8 cellular contexts compared by ENCODE assay signal in the genomic region with DNA sequence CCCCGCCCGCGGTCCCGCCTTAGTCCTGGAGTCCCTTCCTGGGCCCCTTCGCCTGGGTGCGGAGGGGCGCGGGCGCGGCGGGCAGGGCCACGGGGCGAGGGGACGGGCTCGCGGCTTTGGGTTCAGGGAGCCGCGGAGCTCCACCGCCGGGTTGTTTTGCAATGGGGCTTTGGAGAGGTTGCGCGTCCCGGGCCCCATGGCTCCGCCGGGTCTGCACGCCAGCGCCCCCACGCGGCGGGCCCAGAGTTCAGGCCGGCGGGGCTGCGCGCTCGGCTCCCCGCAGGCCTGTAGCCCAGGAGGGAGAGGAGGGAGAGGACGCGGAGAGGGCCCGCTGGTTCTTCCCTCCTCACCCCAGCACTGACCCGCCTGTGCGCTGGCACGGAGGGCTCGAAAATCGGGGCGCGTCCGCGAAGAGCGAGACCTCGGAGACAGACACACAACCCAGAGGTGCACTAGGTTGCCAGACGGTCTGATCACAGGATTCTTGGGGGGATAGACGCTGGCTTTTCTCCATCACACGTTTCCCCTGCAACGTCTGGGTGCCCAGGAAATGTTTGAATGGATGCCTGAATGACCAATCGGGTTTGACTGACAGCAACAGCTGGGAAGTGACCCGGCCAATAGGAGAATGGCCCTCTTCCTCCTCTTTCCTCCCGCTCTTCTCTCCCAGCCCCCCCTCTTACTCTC. TPM values are rescaled to one million over a fixed set of nuclear protein-coding genes. Genes with fewer than 3 reads are reported as not detected.
DNase-seq lines count a peak whose midpoint lies in the region; TF ChIP-seq lines count a peak whose summit lies in the region.

No MANE protein-coding gene starts in this region.

- POLR2A ChIA-PET in A673 (lab: Charles Lee; ENCODE audit: low non-redundant PET) = no interaction called here

- H3K4me1 ChIP-seq in A673 (ENCODE audit: insufficient read depth, low read length, poor library complexity, severe bottlenecking) = peaks cover 6% of the 10 kb centered on the region

- intact Hi-C loops in A673 (cut with micrococcal nuclease; ENCODE audit: unreplicated experiment) = no loop called here

- H3K4me3 Mint-ChIP-seq in nephron progenitor cell = peak overlapping the region; percentile 75

- no peak overlapping the region for H3K27ac Mint-ChIP-seq in nephron progenitor cell

- no peak overlapping the region for H3K9ac ChIP-seq in SK-N-MC (ENCODE audit: insufficient read length)

- in situ Hi-C loops in GM13977 (cut with MboI; ENCODE audit: low pct_unique_long_range_greater_than_20kb, low sequenced_read_pairs, unreplicated experiment) = no loop called here

- no peaks in the 10 kb centered on the region for H3K36me3 Mint-ChIP-seq in nephron progenitor cell (ENCODE audit: low read depth)

- BruUV-seq in A673 (replicated peaks; lab: Mats Ljungman, UMichigan) = no TSS peak

- H3K9me3 ChIP-seq in A673 (ENCODE audit: low read depth, low read length, poor library complexity, severe bottlenecking) (no peaks in the 10 kb centered on the region), SK-N-MC (ENCODE audit: low read depth, low read length) (no peaks in the 10 kb centered on the region)

- H3K27ac ChIP-seq in A673 (ENCODE audit: low read depth, low read length, poor library complexity, severe bottlenecking) = no peak overlapping the region
- no peak overlapping the region for H3K27ac ChIP-seq in SK-N-MC

- H3K4me1 Mint-ChIP-seq in nephron progenitor cell = peaks cover 48% of the 10 kb centered on the region

- DNase-seq in A673 (ENCODE audit: low spot score) = peak; percentile 74
- DNase-seq in GM13977 (ENCODE audit: low spot score) = peak; percentile 86
- no peak for DNase-seq in SK-N-MC (ENCODE audit: low read depth, low spot score)
- peak; percentile 79 for DNase-seq in fibroblast of gingiva (ENCODE audit: low read depth)
- peak; percentile 81 for DNase-seq in nephron progenitor cell
- DNase-seq in NCI-H1105 treated with DMSO at 0.1 percent for 48 hours (lab: John Stamatoyannopoulos, UW) = no peak
- DNase-seq in glomerular visceral epithelial cell (ENCODE audit: extremely low spot score) = no peak
- no peak for DNase-seq in epidermal melanocyte (ENCODE audit: insufficient read length, low spot score)

- no peaks in the 10 kb centered on the region for H3K9me3 Mint-ChIP-seq in nephron progenitor cell

- CTCF ChIA-PET in A673 (lab: Charles Lee) = interaction anchor here (0.6 kb wide), 3 partner anchors 11 to 430 kb away, joined by 3 to 11 read pairs (median 3); no protein-coding TSS in a partner anchor

- H3K4me3 ChIP-seq in A673 (ENCODE audit: low read depth, low read length, poor library complexity, severe bottlenecking) = peak overlapping the region; percentile 52
- peak overlapping the region; percentile 62 for H3K4me3 ChIP-seq in SK-N-MC

- H3K36me3 ChIP-seq in A673 (ENCODE audit: insufficient read depth, low read length, poor library complexity, severe bottlenecking) (no peaks in the 10 kb centered on the region), SK-N-MC (ENCODE audit: insufficient read depth, low read length) (no peaks in the 10 kb centered on the region)

- peaks cover 91% of the 10 kb centered on the region for H3K27me3 Mint-ChIP-seq in nephron progenitor cell (ENCODE audit: low read depth, poor library complexity)

- TF ChIP-seq CTCF in A673 (conservative IDR thresholded peaks at IDR 0.05; ENCODE audit: low read depth, low read length) (peak; percentile 71), GM13977 (IDR thresholded peaks at IDR 0.05; ENCODE audit: extremely low read depth, insufficient read depth, missing control alignments) (peak; percentile 72), nephron progenitor cell (IDR thresholded peaks at IDR 0.05) (peak; percentile 85)

- H3K27me3 ChIP-seq in A673 (replicated peaks; ENCODE audit: insufficient read depth, low read depth, low read length, poor library complexity) = peaks cover 50% of the 10 kb centered on the region

RNA-seq across cellular contexts. Expression of gene SIX2, which starts 4.9 kb away (rescaled TPM):
- total RNA-seq in A673 (2021) = not detected in 2 replicates

Comparison
In these comparisons a context has a peak if more than half of its experiments do, and no peak if none do; other contexts are left out.
1. DNase-seq: peak in A673 (single experiment), GM13977 (single experiment), fibroblast of gingiva (single experiment) and nephron progenitor cell (single experiment); none in SK-N-MC (single experiment), NCI-H1105 treated with DMSO at 0.1 percent for 48 hours (single experiment), glomerular visceral epithelial cell (single experiment) and epidermal melanocyte (single experiment).
2. Peak in every context shown above with its lines, with median percentiles within 50 percentile points of each other: CTCF ChIP-seq.